ENCODE assay signal across 8 cellular contexts in genomic region chr5:133423618-133424282, GRCh38.
A peak's percentile ranks its signal among the peaks of the same experiment; 100 is the strongest.
DNase-seq lines count a peak whose midpoint lies in the region; ATAC-seq and TF ChIP-seq lines count a peak whose summit lies in the region.

No MANE protein-coding gene starts in this region.

- DNase-seq in NK-92 treated with Interleukin-12 subunit alpha and Interleukin-12 subunit beta, amount 100 ng/mL, for 24 hours (lab: John Stamatoyannopoulos, UW): peak; percentile 39
- DNase-seq in NK-92 (lab: John Stamatoyannopoulos, UW; ENCODE audit: unreplicated experiment): no peak
- DNase-seq in PC-9: peak in 1 of 2 experiments; percentile 41
- DNase-seq in activated T-helper 1 cell treated with Interleukin-2 at 50 U/mL for 16 hours (ENCODE audit: low read depth): peak; percentile 25
- peak; percentile 83 to 91 for DNase-seq in foreskin keratinocyte
- DNase-seq in type B pancreatic cell (ENCODE audit: extremely low spot score, unreplicated experiment): peak; percentile 82

- H3K9me2 ChIP-seq in PC-9 (ENCODE audit: insufficient read depth): no peaks in the 10 kb centered on the region

- peaks cover 31% of the 10 kb centered on the region for H3K27me3 Mint-ChIP-seq in type B pancreatic cell

- H3K27ac Mint-ChIP-seq in type B pancreatic cell: peak overlapping the region; percentile 87

- H3K9me3 ChIP-seq in PC-9 (ENCODE audit: insufficient read depth, low read depth) (no peaks in the 10 kb centered on the region), parathyroid adenoma (ENCODE audit: control insufficient read depth, low read length) (no peaks in the 10 kb centered on the region)

- H3K4me2 ChIP-seq in PC-9: no peak overlapping the region
- no peak overlapping the region for H3K4me2 ChIP-seq in parathyroid adenoma (ENCODE audit: low read length)

- BruUV-seq in PC-9 (replicated peaks; lab: Mats Ljungman, UMichigan): no TSS peak

- H3K36me3 ChIP-seq in PC-9 (ENCODE audit: low read depth) (no peaks in the 10 kb centered on the region), parathyroid adenoma (ENCODE audit: control insufficient read depth, insufficient read depth, low read length) (no peaks in the 10 kb centered on the region)

- no peaks in the 10 kb centered on the region for H4K20me1 ChIP-seq in PC-9 (ENCODE audit: insufficient read depth)

- POLR2A ChIA-PET in PC-9 (lab: Charles Lee; ENCODE audit: unreplicated experiment): interaction anchor here (0.7 kb wide), 1 partner anchor 507 kb away, joined by 3 read pairs; no protein-coding TSS in a partner anchor

- no peak overlapping the region for H3K9ac ChIP-seq in parathyroid adenoma

- H3K4me3 ChIP-seq in PC-9: no peak overlapping the region
- no peak overlapping the region for H3K4me3 ChIP-seq in parathyroid adenoma (ENCODE audit: low read depth, low read length)

- TF ChIP-seq CTCF in PC-9 (conservative IDR thresholded peaks at IDR 0.05): peak; percentile 80
- TF ChIP-seq CTCF in foreskin keratinocyte (conservative IDR thresholded peaks at IDR 0.05): peak; percentile 95
- TF ChIP-seq CTCF in parathyroid adenoma (IDR thresholded peaks at IDR 0.05): peak; percentile 96
- TF ChIP-seq CTCF in type B pancreatic cell (conservative IDR thresholded peaks at IDR 0.05): peak; percentile 98

- no peaks in the 10 kb centered on the region for H3K9me3 Mint-ChIP-seq in type B pancreatic cell

- no peaks in the 10 kb centered on the region for H3K27me3 ChIP-seq in PC-9 (ENCODE audit: insufficient read depth, low read depth)
- no peaks in the 10 kb centered on the region for H3K27me3 ChIP-seq in foreskin keratinocyte
- no peaks in the 10 kb centered on the region for H3K27me3 ChIP-seq in parathyroid adenoma (ENCODE audit: control insufficient read depth, insufficient read depth, low read length)

- H3K4me1 ChIP-seq in PC-9 (replicated peaks; ENCODE audit: insufficient read depth) (no peaks in the 10 kb centered on the region), foreskin keratinocyte (peaks cover 18% of the 10 kb centered on the region), parathyroid adenoma (no peaks in the 10 kb centered on the region)

- H3K4me3 Mint-ChIP-seq in type B pancreatic cell: peak overlapping the region; percentile 46

- no peaks in the 10 kb centered on the region for H3F3A ChIP-seq in PC-9 (ENCODE audit: insufficient read depth, low read depth)

- H2AFZ ChIP-seq in PC-9 (no peak overlapping the region), parathyroid adenoma (peak overlapping the region; percentile 16)

- ATAC-seq in HG03039 (IDR thresholded peaks at IDR 0.05; ENCODE audit: unreplicated experiment) (peak; percentile 58), foreskin keratinocyte (peak; percentile 93)

- peaks cover 3% of the 10 kb centered on the region for H3K36me3 Mint-ChIP-seq in type B pancreatic cell

- CTCF ChIA-PET in PC-9 (lab: Charles Lee): interaction anchor here (0.6 kb wide), 1 partner anchor 608 kb away, joined by 5 read pairs; no protein-coding TSS in a partner anchor

- H3K27ac ChIP-seq in PC-9: no peak overlapping the region
- H3K27ac ChIP-seq in foreskin keratinocyte: peak overlapping the region; percentile 66
- no peak overlapping the region for H3K27ac ChIP-seq in parathyroid adenoma

- H3K4me1 Mint-ChIP-seq in type B pancreatic cell (ENCODE audit: unreplicated experiment): peaks cover 23% of the 10 kb centered on the region

- intact Hi-C loops in PC-9 (cut with micrococcal nuclease; ENCODE audit: unreplicated experiment): no loop called here

- H3K79me2 ChIP-seq in PC-9 (ENCODE audit: low read depth) (no peaks in the 10 kb centered on the region), parathyroid adenoma (peaks cover 14% of the 10 kb centered on the region)
